8 cellular contexts compared by ENCODE assay signal in genomic region chr14:20632831-20633771, GRCh38. TPM values are rescaled to one million over a fixed set of nuclear protein-coding genes. Genes with fewer than 3 reads are reported as not detected.
DNase-seq lines count a peak whose midpoint lies in the region; ATAC-seq and TF ChIP-seq lines count a peak whose summit lies in the region.

No MANE protein-coding gene starts in this region.

- H3K4me1 ChIP-seq in ascending aorta (peaks cover 4 to 12% of the 10 kb centered on the region in 2 donors), iPS DF 6.9 (ENCODE audit: control insufficient read depth, insufficient read depth, low read length) (no peaks in the 10 kb centered on the region)

- ATAC-seq in GM21529 (IDR thresholded peaks at IDR 0.05; ENCODE audit: unreplicated experiment) (peak; percentile 31), SK-N-SH treated with all-trans-retinoic acid at 6 μM for 48 hours (peak; percentile 82)

- intact Hi-C loops in ascending aorta (cut with DNase I): loop anchor here (1.0 to 5.0 kb wide), 3 partner anchors 20 to 339 kb away; no protein-coding TSS in a partner anchor

- WGBS in iPS DF 6.9 (ENCODE audit: insufficient coverage, insufficient read length): no CpG with 5 or more reads among the region's 46 CpGs

- H3K9me3 ChIP-seq in ascending aorta (no peaks in the 10 kb centered on the region), iPS DF 6.9 (ENCODE audit: control insufficient read depth, insufficient read depth, low read length) (no peaks in the 10 kb centered on the region)

- DNase-seq in D341Med (ENCODE audit: low spot score): peak; percentile 74
- DNase-seq in Jurkat, Clone E6-1 (ENCODE audit: low read depth, low spot score): peak; percentile 81
- no peak for DNase-seq in ascending aorta (ENCODE audit: low spot score in 2 of 2)
- DNase-seq in iPS DF 6.9 (ENCODE audit: low read depth, low spot score): no peak
- DNase-seq in skeletal muscle cell (ENCODE audit: low read depth): no peak
- DNase-seq in NCI-H1092 treated with DMSO at 0.1 percent for 48 hours (lab: John Stamatoyannopoulos, UW): no peak

- peak overlapping the region in 1 of 2 donors; percentile 44 for H3K27ac ChIP-seq in ascending aorta
- no peak overlapping the region for H3K27ac ChIP-seq in iPS DF 6.9 (ENCODE audit: low read length)

- H3K36me3 ChIP-seq in ascending aorta (no peaks in the 10 kb centered on the region), iPS DF 6.9 (ENCODE audit: control insufficient read depth, insufficient read depth, low read length) (no peaks in the 10 kb centered on the region)

- H3K4me3 ChIP-seq in Jurkat, Clone E6-1 (ENCODE audit: low read length): peak overlapping the region; percentile 71
- H3K4me3 ChIP-seq in ascending aorta (peak overlapping the region; percentile 36 to 58), iPS DF 6.9 (ENCODE audit: low read length) (peak overlapping the region; percentile 29; the same call in 1 of the 2 replicates), skeletal muscle cell (ENCODE audit: low read depth, low read length) (peak overlapping the region; percentile 47)

- H3K27me3 ChIP-seq in ascending aorta (no peaks in the 10 kb centered on the region), iPS DF 6.9 (ENCODE audit: control insufficient read depth, insufficient read depth, low read length) (no peaks in the 10 kb centered on the region)

- TF ChIP-seq CTCF in ascending aorta (IDR thresholded peaks at IDR 0.05): no peak

TF ChIP-seq in SK-N-SH treated with all-trans-retinoic acid at 6 μM for 48 hours, 23 proteins besides CTCF, POLR2A, EP300 and RAD21:
- no peak for TF ChIP-seq SNAI2 (CRISPR knock-in tag; IDR thresholded peaks at IDR 0.05)
- no peak for TF ChIP-seq CSRNP3 (CRISPR knock-in tag; IDR thresholded peaks at IDR 0.05)
- TF ChIP-seq ZFP30 (CRISPR knock-in tag; IDR thresholded peaks at IDR 0.05): no peak
- TF ChIP-seq TSHZ2 (CRISPR knock-in tag; IDR thresholded peaks at IDR 0.05): no peak
- TF ChIP-seq CSDC2 (CRISPR knock-in tag; IDR thresholded peaks at IDR 0.05): no peak
- no peak for TF ChIP-seq ISL1 (CRISPR knock-in tag; IDR thresholded peaks at IDR 0.05)
- TF ChIP-seq OSR1 (CRISPR knock-in tag; IDR thresholded peaks at IDR 0.05): no peak
- no peak for TF ChIP-seq ZNF70 (CRISPR knock-in tag; IDR thresholded peaks at IDR 0.05)
- no peak for TF ChIP-seq TCF4 (CRISPR knock-in tag; IDR thresholded peaks at IDR 0.05; ENCODE audit: borderline replicate concordance)
- TF ChIP-seq ZFP3 (CRISPR knock-in tag; IDR thresholded peaks at IDR 0.05): no peak

RNA-seq across cellular contexts. Expression of gene OR6S1, which starts 8.4 kb away (rescaled TPM):
- not detected for polyA plus RNA-seq in Jurkat, Clone E6-1 (2012; ENCODE audit: insufficient read depth, insufficient read length)
- not detected for total RNA-seq in ascending aorta

RNA-seq across cellular contexts. Expression of gene RNASE12, which starts 41.9 kb away (rescaled TPM):
- polyA plus RNA-seq in Jurkat, Clone E6-1 (2012; ENCODE audit: insufficient read depth, insufficient read length): not detected
- not detected for total RNA-seq in ascending aorta

RNA-seq across cellular contexts. Expression of gene RNASE11, which starts 45.3 kb away (rescaled TPM):
- polyA plus RNA-seq in Jurkat, Clone E6-1 (2012; ENCODE audit: insufficient read depth, insufficient read length): not detected
- total RNA-seq in ascending aorta: not detected

RNA-seq across cellular contexts. Expression of gene RNASE4, which starts 51.3 kb away (rescaled TPM):
- polyA plus RNA-seq in Jurkat, Clone E6-1 (2012; ENCODE audit: insufficient read depth, insufficient read length): 5.3 TPM
- total RNA-seq in ascending aorta: 23.2 TPM

RNA-seq across cellular contexts. Expression of gene ANG, which starts 55.5 kb away (rescaled TPM):
- polyA plus RNA-seq in Jurkat, Clone E6-1 (2012; ENCODE audit: insufficient read depth, insufficient read length): 3.3 TPM
- total RNA-seq in ascending aorta: 4.2 TPM

Comparison
In these comparisons a context has a peak if more than half of its experiments do, and no peak if none do; other contexts are left out.
1. DNase-seq: peak in D341Med (single experiment) and Jurkat, Clone E6-1 (single experiment); none in ascending aorta (0 of 2), iPS DF 6.9 (single experiment), skeletal muscle cell (single experiment) and NCI-H1092 treated with DMSO at 0.1 percent for 48 hours (single experiment).
2. Peak in every context shown above with its lines, with median percentiles within 50 percentile points of each other: H3K4me3 ChIP-seq.